13 cellular contexts compared by ENCODE assay signal in genomic region chr2:60958800-60959199, GRCh38. TPM values are rescaled to one million over a fixed set of nuclear protein-coding genes. Genes with fewer than 3 reads are reported as not detected.
DNase-seq lines count a peak whose midpoint lies in the region; ATAC-seq and TF ChIP-seq lines count a peak whose summit lies in the region.
"Had no signal": no experiment of that assay in that cellular context is flagged by ENCODE, and none has a peak within 500 bp of the region (broad histone marks: within the 10 kb centered on the region; RNA-seq: fewer than 3 reads in every experiment).

No MANE protein-coding gene starts in this region.

- H3K27ac ChIP-seq in vagina, result peak overlapping the region; percentile 42
- no peak overlapping the region for H3K27ac ChIP-seq in ovary
- H3K27ac ChIP-seq: thoracic aorta had no signal

- H3K4me1 ChIP-seq in vagina (peaks cover 6% of the 10 kb centered on the region), ovary (ENCODE audit: insufficient read depth) (no peaks in the 10 kb centered on the region)

- intact Hi-C loops in vagina (cut with DNase I), result no loop called here
- intact Hi-C loops in ovary (cut with DNase I), result no loop called here

- TF ChIP-seq POLR2A in vagina (IDR thresholded peaks at IDR 0.05) (no peak), ovary (IDR thresholded peaks at IDR 0.05) (no peak)

- H3K4me3 ChIP-seq in cardiac fibroblast (replicated peaks in 1 of 2; ENCODE audit: low read depth in 2 of 2, low read length in 2 of 2) (no peak overlapping the region), vagina (no peak overlapping the region), ovary (no peak overlapping the region)
- H3K4me3 ChIP-seq: A549, thoracic aorta had no signal

- TF ChIP-seq EP300 in ovary (IDR thresholded peaks at IDR 0.05), result no peak

- no peak for ATAC-seq in GM18868 (IDR thresholded peaks at IDR 0.05; ENCODE audit: unreplicated experiment)
- ATAC-seq: HCT116 had no signal

- H3K9me3 ChIP-seq in vagina (no peaks in the 10 kb centered on the region), ovary (no peaks in the 10 kb centered on the region)
- H3K9me3 ChIP-seq: A549, thoracic aorta had no signal

- TF ChIP-seq CTCF in cardiac fibroblast (IDR thresholded peaks at IDR 0.05; ENCODE audit: low read depth, low read length), result no peak
- no peak for TF ChIP-seq CTCF in vagina (IDR thresholded peaks at IDR 0.05)
- no peak for TF ChIP-seq CTCF in ovary (IDR thresholded peaks at IDR 0.05)

- H3K36me3 ChIP-seq in vagina, result no peaks in the 10 kb centered on the region
- no peaks in the 10 kb centered on the region for H3K36me3 ChIP-seq in ovary

- DNase-seq in NCI-H510A treated with DMSO at 0.1 percent for 48 hours (lab: John Stamatoyannopoulos, UW) (peak; percentile 19), NCI-H510A (lab: John Stamatoyannopoulos, UW) (no peak), cardiac fibroblast (ENCODE audit: low read depth in 2 of 2) (peak; percentile 54 to 86), kidney glomerular epithelial cell (lab: John Stamatoyannopoulos, UW) (peak; percentile 49), vagina (ENCODE audit: extremely low spot score in 2 of 2) (no peak), KG1 (lab: John Stamatoyannopoulos, UW) (no peak), ovary (no peak)
- DNase-seq: activated CD4-positive, alpha-beta T cell treated with anti-CD3 and anti-CD28 coated beads, Interleukin-2, amount 50 U/mL, for 4 hours; activated gamma-delta T cell had no signal

- WGBS in ovary, 3 donors, result 61 to 75% (median 63%) methylated on average over 3 of the region's 3 CpGs

- H3K27me3 ChIP-seq in vagina (no peaks in the 10 kb centered on the region), ovary (no peaks in the 10 kb centered on the region)

RNA-seq across cellular contexts. Expression of gene PEX13, which starts 58.7 kb away (rescaled TPM):
- total RNA-seq in vagina, result 18.7 TPM
- total RNA-seq in ovary, result 10 to 100 TPM; 16.5 to 28.1 (median 22.5) TPM
- polyA plus RNA-seq in ovary, result 10 to 100 TPM; 12.4 to 13.2 TPM

RNA-seq across cellular contexts. Expression of gene PUS10, which starts 59.3 kb away (rescaled TPM):
- total RNA-seq in vagina, result 3.2 TPM
- 1 to 10 TPM; 4.7 to 9.4 (median 6.9) TPM for total RNA-seq in ovary
- polyA plus RNA-seq in ovary, result 1 to 10 TPM; 4.5 to 4.9 TPM

Comparison
In these comparisons a context has a peak if more than half of its experiments do, and no peak if none do; other contexts are left out.
1. DNase-seq: peak in NCI-H510A treated with DMSO at 0.1 percent for 48 hours (single experiment), cardiac fibroblast (2 of 2) and kidney glomerular epithelial cell (single experiment); none in NCI-H510A (single experiment), vagina (0 of 2), KG1 (single experiment) and ovary (0 of 5).